In the genomic region with DNA sequence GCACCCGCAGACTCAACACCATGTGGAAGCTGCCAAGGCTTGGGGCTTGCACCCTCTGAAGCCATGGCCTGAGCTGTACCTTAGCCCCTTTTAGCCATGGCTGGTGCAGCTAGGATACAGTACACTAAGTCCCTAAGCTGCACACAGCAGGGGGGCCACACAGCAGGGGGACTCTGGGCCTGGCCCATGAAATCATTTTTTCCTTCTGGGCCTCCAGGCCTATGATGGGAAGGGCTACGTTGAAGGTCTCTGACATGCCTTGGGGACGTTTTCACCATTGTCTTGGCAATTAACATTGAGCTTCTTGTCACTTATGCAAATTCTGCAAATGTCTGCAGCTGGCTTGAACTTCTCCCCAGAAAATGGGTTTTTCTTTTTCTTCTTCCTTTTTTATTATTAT, we compare ENCODE assay signal across 5 cellular contexts.
"Had no signal": no experiment of that assay in that cellular context is flagged by ENCODE, and none has a peak within 500 bp of the region (broad histone marks: within the 10 kb centered on the region; RNA-seq: fewer than 3 reads in every experiment).

No MANE protein-coding gene starts in this region.

- H3K4me3 ChIP-seq: K562 had no signal

- H3K27me3 Mint-ChIP-seq: IgD-negative memory B cell had no signal

- H3K27ac ChIP-seq: HL-60 had no signal

- H3K27ac Mint-ChIP-seq: IgD-negative memory B cell had no signal

- H3K4me3 Mint-ChIP-seq: IgD-negative memory B cell had no signal

- DNase-seq: IMR-90, KBM-7 had no signal

- H3K36me3 Mint-ChIP-seq: IgD-negative memory B cell had no signal
